Comparison of ENCODE assay signal across 8 cellular contexts in genomic region chr2:73828818-73829570, GRCh38. TPM values are rescaled to one million over a fixed set of nuclear protein-coding genes. Genes with fewer than 3 reads are reported as not detected.
A peak's percentile ranks its signal among the peaks of the same experiment; 100 is the strongest.
DNase-seq lines count a peak whose midpoint lies in the region; ATAC-seq lines count a peak whose summit lies in the region.

STAMBP (plus strand) TSS chr2:73828961; CDS start chr2:73830857, 1,896 bp downstream.

- peaks cover 15% of the 10 kb centered on the region for H3K4me1 ChIP-seq in effector memory CD4-positive, alpha-beta T cell (ENCODE audit: control insufficient read depth, insufficient read depth, low read length, poor library complexity, severe bottlenecking)

- H3K27me3 ChIP-seq in effector memory CD4-positive, alpha-beta T cell (replicated peaks; ENCODE audit: control insufficient read depth, insufficient read depth, low read length, poor library complexity, severe bottlenecking) = no peaks in the 10 kb centered on the region

- no peaks in the 10 kb centered on the region for H3K9me3 ChIP-seq in effector memory CD4-positive, alpha-beta T cell (ENCODE audit: control insufficient read depth, low read length)

- peak within 1 kb of the TSS; percentile 70 for H3K4me3 ChIP-seq in effector memory CD4-positive, alpha-beta T cell (ENCODE audit: insufficient read depth, low read depth, low read length, poor library complexity, severe bottlenecking)

- H3K27ac ChIP-seq in effector memory CD4-positive, alpha-beta T cell (ENCODE audit: insufficient read depth, low read length, poor library complexity, severe bottlenecking) = peak within 1 kb of the TSS; percentile 89

- no peaks in the 10 kb centered on the region for H3K36me3 ChIP-seq in effector memory CD4-positive, alpha-beta T cell (ENCODE audit: control insufficient read depth, insufficient read depth, low read length)

- ATAC-seq in GM21360 (IDR thresholded peaks at IDR 0.05; ENCODE audit: unreplicated experiment) = peak; percentile 78

- DNase-seq in COLO668 (lab: John Stamatoyannopoulos, UW; ENCODE audit: unreplicated experiment) (peak; percentile 95), HT1080 (ENCODE audit: low read depth) (peak; percentile 91), NOMO-1 treated with DMSO at 0.1 percent for 48 hours (lab: John Stamatoyannopoulos, UW; ENCODE audit: unreplicated experiment) (peak; percentile 97), lung microvascular endothelial cell (ENCODE audit: low read depth in 2 of 2) (peak; percentile 95 to 98)
- peak; percentile 74 to 83 for DNase-seq in activated CD8-positive, alpha-beta memory T cell treated with anti-CD3 and anti-CD28 coated beads for 4 hours (ENCODE audit: low read depth in 2 of 2)
- DNase-seq in effector memory CD4-positive, alpha-beta T cell = peak; percentile 88 to 90 (median 88)
- DNase-seq in stimulated activated CD4-positive, alpha-beta T cell treated with anti-CD3 and anti-CD28 coated beads, TNF-alpha, amount 100 ng/mL, for 48 hours (ENCODE audit: low read depth in 3 of 3) = peak; percentile 84 to 87 (median 85)

RNA-seq across cellular contexts. Expression of gene STAMBP, which starts in this region (rescaled TPM):
- total RNA-seq in HT1080 (2014; rRNA removed; shearing (Covaris generic)) = 41.2 and 52.8 TPM in 2 replicates
- polyA plus RNA-seq in HT1080 (2015; cell fraction: cytosol; rRNA removed) = 56.7 and 61.8 TPM in 2 replicates
- polyA plus RNA-seq in HT1080 (2015; cell fraction: nucleus; rRNA removed) = 50.9 and 52.6 TPM in 2 replicates
- 8.9 and 13.3 TPM in 2 replicates for total RNA-seq in lung microvascular endothelial cell

Comparison
In these comparisons a context has a peak if more than half of its experiments do, and no peak if none do; other contexts are left out.
1. Peak in every context shown above with its lines: DNase-seq, ATAC-seq, H3K4me3 ChIP-seq and H3K27ac ChIP-seq.